ENCODE assay signal across 11 cellular contexts in the genomic region with DNA sequence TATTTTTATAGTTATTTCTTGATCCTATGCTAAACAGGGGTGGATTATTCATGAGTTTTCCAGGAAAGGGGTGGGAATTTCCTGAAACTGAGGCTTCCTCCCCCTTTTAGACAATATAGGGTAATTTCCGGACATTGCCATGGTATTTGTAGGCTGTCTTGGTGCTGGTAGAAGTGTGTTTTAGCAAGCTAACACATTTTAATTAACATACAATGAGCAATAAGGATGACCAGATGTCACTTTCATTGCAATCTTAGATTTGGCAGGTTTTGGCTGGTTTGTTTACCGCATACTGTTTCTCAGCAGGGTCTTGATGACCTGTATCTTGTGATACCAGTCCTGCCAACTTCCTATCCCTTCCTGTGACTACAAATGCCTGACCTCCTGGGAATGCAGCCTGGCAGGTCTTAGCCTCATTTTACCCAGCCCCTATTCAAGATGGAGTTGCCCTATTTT. TPM values are rescaled to one million over a fixed set of nuclear protein-coding genes. Genes with fewer than 3 reads are reported as not detected.
DNase-seq lines count a peak whose midpoint lies in the region; ATAC-seq, FAIRE-seq and TF ChIP-seq lines count a peak whose summit lies in the region.
"Had no signal": no experiment of that assay in that cellular context is flagged by ENCODE, and none has a peak within 500 bp of the region (broad histone marks: within the 10 kb centered on the region; RNA-seq: fewer than 3 reads in every experiment).

No MANE protein-coding gene starts in this region.

- peaks cover 15% of the 10 kb centered on the region for H3K36me3 Mint-ChIP-seq in T-helper 2 cell treated with Interferon-gamma antibody and Interleukin-4, amounts not matched to agents 5 μg/mL and 100 μg/mL, for 36 hours (ENCODE audit: low read depth)
- H3K36me3 Mint-ChIP-seq in activated naive CD4-positive, alpha-beta T cell treated with anti-CD3 and anti-CD28 coated beads, Interleukin-2, amount 50 U/mL, for 72 hours = peaks cover 0 to 19% of the 10 kb centered on the region in 2 donors

- WGBS in K562 (ENCODE audit: insufficient coverage, low coverage, missing lambda C conversion rate) = 24% methylated on average over 2 of the region's 2 CpGs

- no peaks in the 10 kb centered on the region for H3K27me3 Mint-ChIP-seq in T-helper 2 cell treated with Interferon-gamma antibody and Interleukin-4, amounts not matched to agents 5 μg/mL and 100 μg/mL, for 36 hours (ENCODE audit: low read depth)

- TF ChIP-seq CTCF in K562 (IDR thresholded peaks at IDR 0.05 in 2 of 3, conservative IDR thresholded peaks at IDR 0.05 in 1 of 3; ENCODE audit: insufficient read depth in 2 of 3, low read depth in 1 of 3, low read length in 3 of 3) = no peak
- TF ChIP-seq CTCF in tibial artery (IDR thresholded peaks at IDR 0.05) = no peak

- in situ Hi-C loops in K562 (cut with MboI) = no loop called here

- no peak overlapping the region for H3K4me3 ChIP-seq in K562
- no peak overlapping the region for H3K4me3 ChIP-seq in tibial artery
- H3K4me3 ChIP-seq: SJCRH30 had no signal

- H3K4me1 Mint-ChIP-seq in T-helper 2 cell treated with Interferon-gamma antibody and Interleukin-4, amounts not matched to agents 5 μg/mL and 100 μg/mL, for 36 hours (ENCODE audit: low read depth) = peaks cover 53% of the 10 kb centered on the region

- H3K4me1 ChIP-seq in K562 (replicated peaks in 1 of 2; ENCODE audit: control insufficient read depth in 2 of 2, insufficient read depth in 2 of 2, low read length in 2 of 2) (peaks cover 9 to 15% of the 10 kb centered on the region in 2 experiments), tibial artery (peaks cover 0 to 29% (median 10%) of the 10 kb centered on the region in 4 donors)
- H3K4me1 ChIP-seq: SJCRH30 had no signal

- POLR2A ChIA-PET in K562 (lab: Yijun Ruan, JAX) = interaction anchor here (1.5 kb wide), 1 partner anchor 9 kb away, joined by 6 read pairs; no protein-coding TSS in a partner anchor

- H3K9me3 ChIP-seq in K562 (replicated peaks; ENCODE audit: control insufficient read depth, insufficient read depth, low read depth, low read length) = peaks cover 3% of the 10 kb centered on the region; the same call in 1 of the 2 replicates
- no peaks in the 10 kb centered on the region for H3K9me3 ChIP-seq in tibial artery
- H3K9me3 ChIP-seq: SJCRH30 had no signal

- H3K27ac Mint-ChIP-seq in T-helper 2 cell treated with Interferon-gamma antibody and Interleukin-4, amounts not matched to agents 5 μg/mL and 100 μg/mL, for 36 hours = peak overlapping the region; percentile 17
- no peak overlapping the region for H3K27ac Mint-ChIP-seq in activated naive CD4-positive, alpha-beta T cell treated with anti-CD3 and anti-CD28 coated beads, Interleukin-2, amount 50 U/mL, for 72 hours

- FAIRE-seq in K562 (lab: Jason Lieb, UNC) = no peak

- DNase-seq in T-helper 2 cell treated with Interferon-gamma antibody and Interleukin-4, amounts not matched to agents 5 μg/mL and 100 μg/mL, for 36 hours (ENCODE audit: low spot score) = no peak
- DNase-seq in T-helper 2 cell (no peak), K562 (ENCODE audit: extremely low read depth in 1 of 4, low spot score in 3 of 4) (no peak), kidney tubule cell (ENCODE audit: low spot score) (peak; percentile 51), tibial artery (no peak)
- no peak for DNase-seq in activated naive CD4-positive, alpha-beta T cell treated with anti-CD3 and anti-CD28 coated beads, Interleukin-2, amount 50 U/mL, for 72 hours (ENCODE audit: low spot score in 2 of 2)
- no peak for DNase-seq in activated T-cell treated with anti-CD3 and anti-CD28 coated beads, Interleukin-2, amount 50 U/mL, for 48 hours
- DNase-seq: activated T-cell treated with anti-CD3 and anti-CD28 coated beads, Interleukin-2, amount 50 U/mL, for 4 hours; erythroblast; SJCRH30 had no signal

- H4K20me1 ChIP-seq in K562 (replicated peaks; ENCODE audit: control insufficient read depth, insufficient read depth, low read length) = no peaks in the 10 kb centered on the region

- H2AFZ ChIP-seq in K562 (ENCODE audit: low read depth, low read length) = peak overlapping the region; percentile 40; the same call in 1 of the 2 replicates

- peaks cover 4% of the 10 kb centered on the region for H3K9me3 Mint-ChIP-seq in T-helper 2 cell treated with Interferon-gamma antibody and Interleukin-4, amounts not matched to agents 5 μg/mL and 100 μg/mL, for 36 hours
- no peaks in the 10 kb centered on the region for H3K9me3 Mint-ChIP-seq in activated naive CD4-positive, alpha-beta T cell treated with anti-CD3 and anti-CD28 coated beads, Interleukin-2, amount 50 U/mL, for 72 hours
- H3K9me3 Mint-ChIP-seq: activated T-cell treated with anti-CD3 and anti-CD28 coated beads, Interleukin-2, amount 50 U/mL, for 4 hours had no signal

- no TSS peak for BruUV-seq in K562 (replicated peaks; lab: Mats Ljungman, UMichigan)

- no peak for TF ChIP-seq POLR2A in K562 (conservative IDR thresholded peaks at IDR 0.05)

- H3K4me3 Mint-ChIP-seq in T-helper 2 cell treated with Interferon-gamma antibody and Interleukin-4, amounts not matched to agents 5 μg/mL and 100 μg/mL, for 36 hours = no peak overlapping the region
- H3K4me3 Mint-ChIP-seq: activated T-cell treated with anti-CD3 and anti-CD28 coated beads, Interleukin-2, amount 50 U/mL, for 4 hours had no signal

- intact Hi-C loops in K562 (cut with micrococcal nuclease) = no loop called here
- intact Hi-C loops in tibial artery (cut with DNase I; ENCODE audit: low total_unique reads) = no loop called here

- H3K27ac ChIP-seq in K562 (ENCODE audit: extremely low read depth, low read depth, low read length) (no peak overlapping the region), tibial artery (peak overlapping the region; percentile 55 to 69)
- H3K27ac ChIP-seq: SJCRH30 had no signal

- no peaks in the 10 kb centered on the region for H3K36me3 ChIP-seq in K562 (ENCODE audit: control insufficient read depth, insufficient read depth, low read length)
- no peaks in the 10 kb centered on the region for H3K36me3 ChIP-seq in tibial artery
- H3K36me3 ChIP-seq: SJCRH30 had no signal

- H3K79me2 ChIP-seq in K562 (ENCODE audit: control insufficient read depth, insufficient read depth, low read length) = no peaks in the 10 kb centered on the region

- CTCF ChIA-PET in K562 (lab: Yijun Ruan, JAX; ENCODE audit: low intra/inter-chr PET ratio) = no interaction called here

- no peak overlapping the region for H3K9ac ChIP-seq in K562 (ENCODE audit: insufficient read depth in 1 of 2, low read depth in 2 of 2, low read length in 2 of 2)

- TF ChIP-seq EP300 in K562 (IDR thresholded peaks at IDR 0.05; ENCODE audit: low read length) = no peak

- no peak overlapping the region for H3K4me2 ChIP-seq in K562 (ENCODE audit: insufficient read depth, low read length)

- H3K27me3 ChIP-seq in K562 (ENCODE audit: control insufficient read depth in 2 of 2, insufficient read depth in 2 of 2, low read length in 2 of 2) = peaks cover 0 to 16% of the 10 kb centered on the region in 2 experiments; a peak in 2 of 5 replicates
- peaks cover 0 to 9% of the 10 kb centered on the region in 2 donors for H3K27me3 ChIP-seq in tibial artery
- H3K27me3 ChIP-seq: SJCRH30 had no signal

- ATAC-seq in K562 (no peak), GM19035 (IDR thresholded peaks at IDR 0.05; ENCODE audit: unreplicated experiment) (no peak)
- ATAC-seq in activated naive CD4-positive, alpha-beta T cell treated with anti-CD3 and anti-CD28 coated beads, Interleukin-2, amount 50 U/mL, for 72 hours = no peak
- ATAC-seq: activated T-cell treated with anti-CD3 and anti-CD28 coated beads, Interleukin-2, amount 50 U/mL, for 4 hours had no signal

- H3K9me1 ChIP-seq in K562 (ENCODE audit: control insufficient read depth, insufficient read depth, low read length) = no peaks in the 10 kb centered on the region

- no peak for TF ChIP-seq RAD21 in K562 (CRISPR knock-in tag; conservative IDR thresholded peaks at IDR 0.05 in 1 of 2, IDR thresholded peaks at IDR 0.05 in 1 of 2)

RNA-seq across cellular contexts. Expression of gene C1QTNF6, which starts 1.0 kb away (rescaled TPM):
- total RNA-seq in K562 (2011; cell fraction: chromatin; rRNA removed; ENCODE audit: low replicate concordance) = 4.0 and 6.2 TPM in 2 replicates
- 4.3 and 4.5 TPM in 2 replicates for total RNA-seq in K562 (2011; cell fraction: nucleolus; rRNA removed)
- total RNA-seq in K562 (2011; cell fraction: nucleoplasm; rRNA removed) = 4.8 and 5.4 TPM in 2 replicates
- 0.18 and 0.41 TPM in 2 replicates for total RNA-seq in K562 (2014; rRNA removed)
- total RNA-seq in K562 (2014; rRNA removed; fragmentation: Illumina TruSeq; extraction: Trizol) = 0.54 and 0.55 TPM in 2 replicates
- 0.40 and 0.53 TPM in 2 replicates for total RNA-seq in K562 (2015; rRNA removed; fragmentation: Illumina TruSeq; extraction: Trizol)
- 0.75 and 0.81 TPM in 2 replicates for total RNA-seq in K562 (2021)
- 0.92 and 1.6 TPM in 2 replicates for polyA plus RNA-seq in K562 (2011; rRNA removed)
- 0.52 and 0.83 TPM in 2 replicates for polyA plus RNA-seq in K562 (2011; cell fraction: cytosol; rRNA removed)
- polyA plus RNA-seq in K562 (2011; cell fraction: nucleus; rRNA removed) = 7.9 and 8.6 TPM in 2 replicates
- polyA plus RNA-seq in K562 (2012) = 0.60 and 4.1 TPM in 2 replicates
- 0.68 and 1.1 TPM in 2 replicates for polyA plus RNA-seq in K562 (2014; fragmentation: Illumina TruSeq; extraction: Trizol)
- polyA plus RNA-seq in K562 (2014; fragmentation: Nextera tagmentation; extraction: Ambion mirVana) = under 1 TPM; 0.20 to 0.21 TPM
- polyA plus RNA-seq in K562 (2014; rRNA removed) = 0.70 and 0.91 TPM in 2 replicates
- 1.9 and 2.3 TPM in 2 replicates for polyA minus RNA-seq in K562 (2011; rRNA and poly(A)+ RNA removed)
- polyA minus RNA-seq in K562 (2011; cell fraction: cytosol; rRNA and poly(A)+ RNA removed) = 0.67 and 1.4 TPM in 2 replicates
- polyA minus RNA-seq in K562 (2011; cell fraction: nucleus; rRNA and poly(A)+ RNA removed) = 6.1 and 9.6 TPM in 2 replicates
- 10 to 100 TPM; 13.8 to 14.5 TPM for total RNA-seq in activated naive CD4-positive, alpha-beta T cell treated with anti-CD3 and anti-CD28 coated beads, Interleukin-2, amount 50 U/mL, for 72 hours

RNA-seq across cellular contexts. Expression of gene SSTR3, which starts 23.2 kb away (rescaled TPM):
- total RNA-seq in K562 (2011; cell fraction: chromatin; rRNA removed; ENCODE audit: low replicate concordance) = 0.07 TPM in 1 of 2 replicates, not detected in the other
- not detected in 2 replicates for total RNA-seq in K562 (2011; cell fraction: nucleolus; rRNA removed)
- 0.07 TPM in 1 of 2 replicates, not detected in the other for total RNA-seq in K562 (2011; cell fraction: nucleoplasm; rRNA removed)
- not detected in 2 replicates for total RNA-seq in K562 (2014; rRNA removed)
- not detected in 2 replicates for total RNA-seq in K562 (2014; rRNA removed; fragmentation: Illumina TruSeq; extraction: Trizol)
- not detected in 2 replicates for total RNA-seq in K562 (2015; rRNA removed; fragmentation: Illumina TruSeq; extraction: Trizol)
- not detected in 2 replicates for total RNA-seq in K562 (2021)
- polyA plus RNA-seq in K562 (2011; rRNA removed) = 0.03 TPM in 1 of 2 replicates, not detected in the other
- polyA plus RNA-seq in K562 (2011; cell fraction: cytosol; rRNA removed) = 0.01 and 0.03 TPM in 2 replicates
- 0.09 TPM in 1 of 2 replicates, not detected in the other for polyA plus RNA-seq in K562 (2011; cell fraction: nucleus; rRNA removed)
- 0.01 TPM in 1 of 2 replicates, not detected in the other for polyA plus RNA-seq in K562 (2012)
- polyA plus RNA-seq in K562 (2014; fragmentation: Illumina TruSeq; extraction: Trizol) = not detected in 2 replicates
- not detected for polyA plus RNA-seq in K562 (2014; fragmentation: Nextera tagmentation; extraction: Ambion mirVana)
- not detected in 2 replicates for polyA plus RNA-seq in K562 (2014; rRNA removed)
- not detected in 2 replicates for polyA minus RNA-seq in K562 (2011; rRNA and poly(A)+ RNA removed)
- not detected in 2 replicates for polyA minus RNA-seq in K562 (2011; cell fraction: cytosol; rRNA and poly(A)+ RNA removed)
- not detected in 2 replicates for polyA minus RNA-seq in K562 (2011; cell fraction: nucleus; rRNA and poly(A)+ RNA removed)
- 10 to 100 TPM in 1 of 2 donors, 1 to 10 TPM in 1; 5.2 to 28.1 TPM for total RNA-seq in activated naive CD4-positive, alpha-beta T cell treated with anti-CD3 and anti-CD28 coated beads, Interleukin-2, amount 50 U/mL, for 72 hours
- total RNA-seq: SJCRH30 had no signal

RNA-seq across cellular contexts. Expression of gene IL2RB, which starts 39.3 kb away (rescaled TPM):
- total RNA-seq in K562 (2011; cell fraction: chromatin; rRNA removed; ENCODE audit: low replicate concordance) = 0.09 and 0.74 TPM in 2 replicates
- total RNA-seq in K562 (2011; cell fraction: nucleolus; rRNA removed) = 0.33 and 0.39 TPM in 2 replicates
- total RNA-seq in K562 (2011; cell fraction: nucleoplasm; rRNA removed) = 0.29 and 1.6 TPM in 2 replicates
- total RNA-seq in K562 (2014; rRNA removed) (0.45 TPM in 1 of 2 replicates, not detected in the other), K562 (2014; rRNA removed; fragmentation: Illumina TruSeq; extraction: Trizol) (0.10 and 0.11 TPM in 2 replicates), K562 (2015; rRNA removed; fragmentation: Illumina TruSeq; extraction: Trizol) (0.07 and 0.23 TPM in 2 replicates), K562 (2021) (0.75 and 0.78 TPM in 2 replicates)
- polyA plus RNA-seq in K562 (2011; rRNA removed) (0.22 and 0.24 TPM in 2 replicates), K562 (2014; fragmentation: Illumina TruSeq; extraction: Trizol) (0.54 and 0.66 TPM in 2 replicates), K562 (2014; fragmentation: Nextera tagmentation; extraction: Ambion mirVana) (under 1 TPM; 0.03 TPM), K562 (2014; rRNA removed) (0.28 and 0.54 TPM in 2 replicates)
- polyA plus RNA-seq in K562 (2011; cell fraction: cytosol; rRNA removed) = 0.07 and 0.19 TPM in 2 replicates
- polyA plus RNA-seq in K562 (2011; cell fraction: nucleus; rRNA removed) = 0.41 TPM in 1 of 2 replicates, not detected in the other
- polyA plus RNA-seq in K562 (2012) = 1.1 and 9.5 TPM in 2 replicates
- polyA minus RNA-seq in K562 (2011; rRNA and poly(A)+ RNA removed) = 0.03 and 0.04 TPM in 2 replicates
- polyA minus RNA-seq in K562 (2011; cell fraction: cytosol; rRNA and poly(A)+ RNA removed) = not detected in 2 replicates
- 0.13 TPM in 1 of 2 replicates, not detected in the other for polyA minus RNA-seq in K562 (2011; cell fraction: nucleus; rRNA and poly(A)+ RNA removed)
- 100 to 1,000 TPM; 170 to 253 TPM for total RNA-seq in activated naive CD4-positive, alpha-beta T cell treated with anti-CD3 and anti-CD28 coated beads, Interleukin-2, amount 50 U/mL, for 72 hours

RNA-seq across cellular contexts. Expression of gene RAC2, which starts 55.0 kb away (rescaled TPM):
- 47.8 and 143 TPM in 2 replicates for total RNA-seq in K562 (2011; cell fraction: chromatin; rRNA removed; ENCODE audit: low replicate concordance)
- 99.9 and 118 TPM in 2 replicates for total RNA-seq in K562 (2011; cell fraction: nucleolus; rRNA removed)
- 74.1 and 109 TPM in 2 replicates for total RNA-seq in K562 (2011; cell fraction: nucleoplasm; rRNA removed)
- total RNA-seq in K562 (2014; rRNA removed) (40.4 and 59.3 TPM in 2 replicates), K562 (2014; rRNA removed; fragmentation: Illumina TruSeq; extraction: Trizol) (18.6 and 22.7 TPM in 2 replicates), K562 (2015; rRNA removed; fragmentation: Illumina TruSeq; extraction: Trizol) (45.1 and 50.1 TPM in 2 replicates), K562 (2021) (82.8 and 95.3 TPM in 2 replicates)
- polyA plus RNA-seq in K562 (2011; rRNA removed) (43.3 and 102 TPM in 2 replicates), K562 (2014; fragmentation: Illumina TruSeq; extraction: Trizol) (103 and 132 TPM in 2 replicates), K562 (2014; fragmentation: Nextera tagmentation; extraction: Ambion mirVana) (10 to 100 TPM; 25.4 to 26.8 TPM), K562 (2014; rRNA removed) (49.1 and 51.0 TPM in 2 replicates)
- 74.7 and 120 TPM in 2 replicates for polyA plus RNA-seq in K562 (2011; cell fraction: cytosol; rRNA removed)
- 95.0 and 171 TPM in 2 replicates for polyA plus RNA-seq in K562 (2011; cell fraction: nucleus; rRNA removed)
- polyA plus RNA-seq in K562 (2012) = 151 and 373 TPM in 2 replicates
- polyA minus RNA-seq in K562 (2011; rRNA and poly(A)+ RNA removed) = 25.1 and 30.5 TPM in 2 replicates
- polyA minus RNA-seq in K562 (2011; cell fraction: cytosol; rRNA and poly(A)+ RNA removed) = 62.2 and 68.9 TPM in 2 replicates
- 69.4 and 73.9 TPM in 2 replicates for polyA minus RNA-seq in K562 (2011; cell fraction: nucleus; rRNA and poly(A)+ RNA removed)
- total RNA-seq in activated naive CD4-positive, alpha-beta T cell treated with anti-CD3 and anti-CD28 coated beads, Interleukin-2, amount 50 U/mL, for 72 hours = 100 to 1,000 TPM; 655 to 769 TPM
- total RNA-seq: SJCRH30 had no signal

Comparison
In these comparisons a context has a peak if more than half of its experiments do, and no peak if none do; other contexts are left out.
1. RNA of gene SSTR3, which starts 23.2 kb away (total RNA-seq): 5.2 to 28.1 TPM in activated naive CD4-positive, alpha-beta T cell treated with anti-CD3 and anti-CD28 coated beads, Interleukin-2, amount 50 U/mL, for 72 hours; 0.07 TPM in K562; every median in the first group is over 4 times any median in the second.
2. RNA of gene IL2RB, which starts 39.3 kb away (total RNA-seq): 170 to 253 TPM in activated naive CD4-positive, alpha-beta T cell treated with anti-CD3 and anti-CD28 coated beads, Interleukin-2, amount 50 U/mL, for 72 hours; 0.07 to 1.6 TPM in K562; every median in the first group is over 10 times any median in the second.